ENCODE assay signal across 11 cellular contexts in genomic region chr11:126080206-126080941, GRCh38. TPM values are rescaled to one million over a fixed set of nuclear protein-coding genes. Genes with fewer than 3 reads are reported as not detected.
DNase-seq lines count a peak whose midpoint lies in the region; ATAC-seq, FAIRE-seq and TF ChIP-seq lines count a peak whose summit lies in the region.
"Had no signal": no experiment of that assay in that cellular context is flagged by ENCODE, and none has a peak within 500 bp of the region (broad histone marks: within the 10 kb centered on the region; RNA-seq: fewer than 3 reads in every experiment).

No MANE protein-coding gene starts in this region.

- TF ChIP-seq CTCF in suprapubic skin (IDR thresholded peaks at IDR 0.05) = no peak

- H3K4me3 ChIP-seq in suprapubic skin = no peak overlapping the region

- peak overlapping the region; percentile 1 for H3K27ac ChIP-seq in suprapubic skin

- no peak for TF ChIP-seq POLR2A in suprapubic skin (IDR thresholded peaks at IDR 0.05)

- ATAC-seq in GM19395 (IDR thresholded peaks at IDR 0.05; ENCODE audit: unreplicated experiment) = no peak
- ATAC-seq: natural killer cell had no signal

- WGBS in suprapubic skin = 51% methylated on average over 5 of the region's 8 CpGs

- peaks cover 18% of the 10 kb centered on the region for H3K4me1 ChIP-seq in suprapubic skin

- no peak for TF ChIP-seq EP300 in suprapubic skin (IDR thresholded peaks at IDR 0.05)

- DNase-seq in NCI-H2081 (lab: John Stamatoyannopoulos, UW) = peak; percentile 63 to 86
- no peak for DNase-seq in NCI-H2081 treated with DMSO at 0.1 percent for 48 hours (lab: John Stamatoyannopoulos, UW)
- peak; percentile 56 for DNase-seq in iPS-NIHi7 (ENCODE audit: extremely low spot score)
- DNase-seq in suprapubic skin (ENCODE audit: low spot score in 2 of 2) = no peak
- DNase-seq in GM19239 (ENCODE audit: insufficient read length, low spot score) = no peak
- DNase-seq in cerebellar nuclear complex (lab: John Stamatoyannopoulos, UW) = no peak
- DNase-seq: foreskin melanocyte, natural killer cell had no signal

- H3K9me3 ChIP-seq in suprapubic skin = no peaks in the 10 kb centered on the region

- H3K36me3 ChIP-seq in suprapubic skin = no peaks in the 10 kb centered on the region

- FAIRE-seq in GM19239 (lab: Jason Lieb, UNC) = no peak
- FAIRE-seq: H54 had no signal

- no peaks in the 10 kb centered on the region for H3K27me3 ChIP-seq in suprapubic skin

TF ChIP-seq in PFSK-1, 5 proteins besides CTCF, POLR2A, EP300 and RAD21:
- peak; percentile 41 for TF ChIP-seq FOXP2 (optimal IDR thresholded peaks at IDR 0.05; ENCODE audit: borderline replicate concordance, extremely low read depth, extremely low read length, insufficient read depth)
- TF ChIP-seq POLR2AphosphoS5 (IDR thresholded peaks at IDR 0.05; ENCODE audit: low read depth, low read length) = no peak
- no peak for TF ChIP-seq REST (IDR thresholded peaks at IDR 0.05; ENCODE audit: insufficient read depth in 1 of 2, low read depth in 2 of 2, low read length in 2 of 2)
- TF ChIP-seq TAF1 (IDR thresholded peaks at IDR 0.05; ENCODE audit: borderline replicate concordance, insufficient read depth, low read length) = no peak

RNA-seq across cellular contexts. Expression of gene CDON, which starts 17.7 kb away (rescaled TPM):
- polyA plus RNA-seq in PFSK-1 (2012; ENCODE audit: insufficient read length, low read depth) = 7.0 TPM
- total RNA-seq in suprapubic skin = 10 to 100 TPM; 27.6 to 67.4 (median 43.1) TPM

Comparison
In these comparisons a context has a peak if more than half of its experiments do, and no peak if none do; other contexts are left out.
1. DNase-seq: peak in NCI-H2081 (2 of 2) and iPS-NIHi7 (single experiment); none in NCI-H2081 treated with DMSO at 0.1 percent for 48 hours (single experiment), suprapubic skin (0 of 2), GM19239 (single experiment) and cerebellar nuclear complex (0 of 2).